In genomic region chr11:60762851-60763691, GRCh38 we compare ENCODE assay signal across 10 cellular contexts. TPM values are rescaled to one million over a fixed set of nuclear protein-coding genes. Genes with fewer than 3 reads are reported as not detected.
DNase-seq lines count a peak whose midpoint lies in the region; ATAC-seq and TF ChIP-seq lines count a peak whose summit lies in the region.
"Had no signal": no experiment of that assay in that cellular context is flagged by ENCODE, and none has a peak within 500 bp of the region (broad histone marks: within the 10 kb centered on the region; RNA-seq: fewer than 3 reads in every experiment).

No MANE protein-coding gene starts in this region.

- H3K4me3 Mint-ChIP-seq in osteocyte (ENCODE audit: unreplicated experiment), result no peak overlapping the region

- no peaks in the 10 kb centered on the region for H3K9me3 ChIP-seq in OCI-LY1 (ENCODE audit: low read length)
- no peaks in the 10 kb centered on the region for H3K9me3 ChIP-seq in lung (ENCODE audit: control insufficient read depth in 2 of 2, insufficient read depth in 1 of 2, low read length in 1 of 2)

- peaks cover 40% of the 10 kb centered on the region for H3K27me3 Mint-ChIP-seq in osteocyte (ENCODE audit: unreplicated experiment)

- intact Hi-C loops in left cardiac atrium (cut with DNase I), result no loop called here

- no peaks in the 10 kb centered on the region for H3K4me1 Mint-ChIP-seq in osteocyte (ENCODE audit: unreplicated experiment)

- ATAC-seq in GM18873 (IDR thresholded peaks at IDR 0.05; ENCODE audit: low FRiP score, unreplicated experiment), result peak; percentile 69
- ATAC-seq in HG03025 (IDR thresholded peaks at IDR 0.05; ENCODE audit: low FRiP score, unreplicated experiment), result peak; percentile 64
- ATAC-seq in lung (ENCODE audit: insufficient read depth, low FRiP score), result peak; percentile 27
- no peak for ATAC-seq in left cardiac atrium

- no peaks in the 10 kb centered on the region for H3K4me1 ChIP-seq in OCI-LY1 (ENCODE audit: insufficient read depth, low read length, severe bottlenecking)
- peaks cover 0 to 2% of the 10 kb centered on the region in 2 donors for H3K4me1 ChIP-seq in lung (ENCODE audit: control insufficient read depth in 2 of 2, insufficient read depth in 2 of 2, low read length in 2 of 2)

- no peaks in the 10 kb centered on the region for H3K36me3 Mint-ChIP-seq in osteocyte (ENCODE audit: unreplicated experiment)

- WGBS in lung, 2 donors, result 57 to 79% methylated on average over 11 of the region's 11 CpGs

- TF ChIP-seq CTCF in OCI-LY1 (IDR thresholded peaks at IDR 0.05; ENCODE audit: low read length) (peak; percentile 41), lung (IDR thresholded peaks at IDR 0.05; ENCODE audit: control extremely low read depth, extremely low read depth) (no peak), osteocyte (IDR thresholded peaks at IDR 0.05) (no peak)

- no peak overlapping the region for H3K4me2 ChIP-seq in OCI-LY1 (ENCODE audit: low read length)

- no peaks in the 10 kb centered on the region for H3F3A ChIP-seq in OCI-LY1 (ENCODE audit: insufficient read depth, low read length)

- H3K9me2 ChIP-seq in OCI-LY1 (ENCODE audit: low read depth, low read length), result no peaks in the 10 kb centered on the region

- no peak overlapping the region for H2AFZ ChIP-seq in OCI-LY1 (ENCODE audit: low read length)

- DNase-seq in COLO668 (lab: John Stamatoyannopoulos, UW; ENCODE audit: unreplicated experiment) (peak; percentile 67), lung (ENCODE audit: low spot score) (no peak), osteocyte (ENCODE audit: extremely low spot score, unreplicated experiment) (no peak), GM19240 (ENCODE audit: insufficient read length, low spot score) (no peak), left cardiac atrium (no peak)

- H3K79me2 ChIP-seq in OCI-LY1 (ENCODE audit: insufficient read depth, low read length), result no peaks in the 10 kb centered on the region

- H3K9me3 Mint-ChIP-seq in osteocyte (ENCODE audit: unreplicated experiment), result no peaks in the 10 kb centered on the region

- H3K36me3 ChIP-seq in OCI-LY1 (ENCODE audit: insufficient read depth, low read length) (no peaks in the 10 kb centered on the region), lung (ENCODE audit: control insufficient read depth in 2 of 2, insufficient read depth in 2 of 2, low read length in 2 of 2) (no peaks in the 10 kb centered on the region)

- no peak overlapping the region for H3K27ac Mint-ChIP-seq in osteocyte (ENCODE audit: unreplicated experiment)

- H3K4me3 ChIP-seq in OCI-LY1 (ENCODE audit: low read depth, low read length, poor library complexity, severe bottlenecking) (no peak overlapping the region), lung (no peak overlapping the region)

- H3K27ac ChIP-seq in OCI-LY1 (ENCODE audit: low read depth, low read length, poor library complexity, severe bottlenecking) (no peak overlapping the region), lung (ENCODE audit: low read depth in 1 of 2, low read length in 1 of 2) (no peak overlapping the region)

- H3K9ac ChIP-seq in OCI-LY1 (ENCODE audit: low read length), result no peak overlapping the region

- no peaks in the 10 kb centered on the region for H4K20me1 ChIP-seq in OCI-LY1 (ENCODE audit: insufficient read depth, low read length)

- peaks cover 11% of the 10 kb centered on the region; the same call in 1 of the 2 replicates for H3K27me3 ChIP-seq in OCI-LY1 (ENCODE audit: insufficient read depth, low read length)
- no peaks in the 10 kb centered on the region for H3K27me3 ChIP-seq in lung (ENCODE audit: control insufficient read depth, insufficient read depth)

RNA-seq across cellular contexts. Expression of gene MS4A15, which starts 6.4 kb away (rescaled TPM):
- total RNA-seq in lung (10 to 100 TPM in 1 of 2 donors, not detected in 1; 26.8 TPM), osteocyte (not detected in 2 replicates), left cardiac atrium (not detected)
- polyA plus RNA-seq in lung, result 10 to 100 TPM in 1 of 2 donors, 1 to 10 TPM in 1; 9.8 to 38.9 TPM
- total RNA-seq: RPMI7951, urinary bladder had no signal
- polyA plus RNA-seq: urinary bladder had no signal

RNA-seq across cellular contexts. Expression of gene MS4A10, which starts 22.1 kb away (rescaled TPM):
- not detected for total RNA-seq in lung
- polyA plus RNA-seq in lung, result not detected
- not detected in 2 replicates for total RNA-seq in osteocyte
- total RNA-seq in left cardiac atrium, result not detected
- total RNA-seq: RPMI7951, urinary bladder had no signal
- polyA plus RNA-seq: urinary bladder had no signal

RNA-seq across cellular contexts. Expression of gene MS4A18, which starts 38.6 kb away (rescaled TPM):
- total RNA-seq in lung (not detected), osteocyte (not detected in 2 replicates), left cardiac atrium (not detected)
- polyA plus RNA-seq in lung, result under 1 TPM in 1 of 2 donors, not detected in 1; 0.03 TPM
- total RNA-seq: RPMI7951, urinary bladder had no signal
- polyA plus RNA-seq: urinary bladder had no signal

Comparison
In these comparisons a context has a peak if more than half of its experiments do, and no peak if none do; other contexts are left out.
1. ATAC-seq: peak in GM18873 (single experiment), HG03025 (single experiment) and lung (single experiment); none in left cardiac atrium (0 of 2).